8 cellular contexts compared by ENCODE assay signal in genomic region chr6:30908700-30909099, GRCh38. TPM values are rescaled to one million over a fixed set of nuclear protein-coding genes. Genes with fewer than 3 reads are reported as not detected.
DNase-seq lines count a peak whose midpoint lies in the region; ATAC-seq and TF ChIP-seq lines count a peak whose summit lies in the region.

No MANE protein-coding gene starts in this region.

- H3K27me3 ChIP-seq in GM06990 (replicated peaks; ENCODE audit: control insufficient read depth, insufficient read depth, low read length) (no peaks in the 10 kb centered on the region), psoas muscle (ENCODE audit: insufficient read depth in 3 of 3, low read length in 2 of 3) (no peaks in the 10 kb centered on the region)

- TF ChIP-seq CTCF in GM06990 (IDR thresholded peaks at IDR 0.05; ENCODE audit: insufficient read depth, low read length, poor library complexity, severe bottlenecking) = no peak
- TF ChIP-seq CTCF in fibroblast of mammary gland (conservative IDR thresholded peaks at IDR 0.05; ENCODE audit: control insufficient read depth, insufficient read depth, low read depth, low read length) = no peak
- no peak for TF ChIP-seq CTCF in psoas muscle (IDR thresholded peaks at IDR 0.05)

- intact Hi-C loops in psoas muscle (cut with DNase I) = no loop called here

- DNase-seq in GM06990 (ENCODE audit: extremely low read depth, insufficient read length) (no peak), SK-N-MC (ENCODE audit: low read depth, low spot score) (no peak), fibroblast of mammary gland (ENCODE audit: low read depth) (no peak), psoas muscle (no peak), NCI-H2227 (lab: John Stamatoyannopoulos, UW; ENCODE audit: unreplicated experiment) (no peak), left lobe of liver (ENCODE audit: low spot score) (no peak)
- no peak for DNase-seq in stimulated activated naive CD4-positive, alpha-beta T cell treated with Interleukin-2 at 50 U/mL for 16 hours (lab: John Stamatoyannopoulos, UW)

- peak overlapping the region; percentile 96 for H3K9ac ChIP-seq in SK-N-MC (ENCODE audit: insufficient read length)

- no peak for ATAC-seq in psoas muscle
- no peak for ATAC-seq in GM21360 (IDR thresholded peaks at IDR 0.05; ENCODE audit: unreplicated experiment)
- no peak for ATAC-seq in left lobe of liver

- WGBS in psoas muscle, 3 donors = 25 to 33% (median 27%) methylated on average over 2 of the region's 2 CpGs

- H3K27ac ChIP-seq in SK-N-MC (no peak overlapping the region), psoas muscle (peak overlapping the region; percentile 74)

- peaks cover 14% of the 10 kb centered on the region for H3K4me1 ChIP-seq in psoas muscle

- no peaks in the 10 kb centered on the region for H3K9me3 ChIP-seq in SK-N-MC (ENCODE audit: low read depth, low read length)
- H3K9me3 ChIP-seq in psoas muscle = no peaks in the 10 kb centered on the region

- peak overlapping the region; percentile 88 for H3K4me3 ChIP-seq in GM06990 (replicated peaks; ENCODE audit: low read depth, low read length)
- H3K4me3 ChIP-seq in SK-N-MC = peak overlapping the region; percentile 100
- peak overlapping the region; percentile 97 for H3K4me3 ChIP-seq in fibroblast of mammary gland (ENCODE audit: control insufficient read depth, low read depth, low read length)
- peak overlapping the region; percentile 84 for H3K4me3 ChIP-seq in psoas muscle

- peaks cover 12% of the 10 kb centered on the region for H3K36me3 ChIP-seq in GM06990 (ENCODE audit: control insufficient read depth, insufficient read depth, low read length)
- peaks cover 21% of the 10 kb centered on the region; the same call in 1 of the 2 replicates for H3K36me3 ChIP-seq in SK-N-MC (ENCODE audit: insufficient read depth, low read length)
- H3K36me3 ChIP-seq in psoas muscle (ENCODE audit: insufficient read depth in 1 of 2, low read depth in 1 of 2) = peaks cover 4 to 36% of the 10 kb centered on the region in 2 donors

RNA-seq across cellular contexts. Expression of gene GTF2H4, which starts 0.7 kb away (rescaled TPM):
- total RNA-seq in psoas muscle (10 to 100 TPM; 13.3 to 21.3 (median 15.8) TPM), left lobe of liver (21.7 TPM)
- polyA plus RNA-seq in psoas muscle = 10 to 100 TPM; 18.9 to 30.8 (median 26.4) TPM

RNA-seq across cellular contexts. Expression of gene VARS2, which starts 5.3 kb away (rescaled TPM):
- 10 to 100 TPM; 25.8 to 36.6 (median 28.2) TPM for total RNA-seq in psoas muscle
- 10 to 100 TPM; 11.4 to 22.6 (median 13.9) TPM for polyA plus RNA-seq in psoas muscle
- total RNA-seq in left lobe of liver = 28.9 TPM

RNA-seq across cellular contexts. Expression of gene SFTA2, which starts 23.3 kb away (rescaled TPM):
- total RNA-seq in psoas muscle (not detected), left lobe of liver (not detected)
- polyA plus RNA-seq in psoas muscle = under 1 TPM in 2 of 3 donors, not detected in 1; 0.13 to 0.14 TPM

RNA-seq across cellular contexts. Expression of gene DDR1, which starts 24.4 kb away (rescaled TPM):
- total RNA-seq in psoas muscle (100 to 1,000 TPM in 1 of 4 donors, 10 to 100 TPM in 3; 26.3 to 129 (median 54.2) TPM), left lobe of liver (5.1 TPM)
- polyA plus RNA-seq in psoas muscle = 10 to 100 TPM in 2 of 3 donors, 1 to 10 TPM in 1; 2.2 to 10.8 (median 10.5) TPM

RNA-seq across cellular contexts. Expression of gene MUCL3, which starts 32.1 kb away (rescaled TPM):
- total RNA-seq in psoas muscle (not detected), left lobe of liver (not detected)
- polyA plus RNA-seq in psoas muscle = not detected
